Comparison of ENCODE assay signal across 1 cellular context in the genomic region with DNA sequence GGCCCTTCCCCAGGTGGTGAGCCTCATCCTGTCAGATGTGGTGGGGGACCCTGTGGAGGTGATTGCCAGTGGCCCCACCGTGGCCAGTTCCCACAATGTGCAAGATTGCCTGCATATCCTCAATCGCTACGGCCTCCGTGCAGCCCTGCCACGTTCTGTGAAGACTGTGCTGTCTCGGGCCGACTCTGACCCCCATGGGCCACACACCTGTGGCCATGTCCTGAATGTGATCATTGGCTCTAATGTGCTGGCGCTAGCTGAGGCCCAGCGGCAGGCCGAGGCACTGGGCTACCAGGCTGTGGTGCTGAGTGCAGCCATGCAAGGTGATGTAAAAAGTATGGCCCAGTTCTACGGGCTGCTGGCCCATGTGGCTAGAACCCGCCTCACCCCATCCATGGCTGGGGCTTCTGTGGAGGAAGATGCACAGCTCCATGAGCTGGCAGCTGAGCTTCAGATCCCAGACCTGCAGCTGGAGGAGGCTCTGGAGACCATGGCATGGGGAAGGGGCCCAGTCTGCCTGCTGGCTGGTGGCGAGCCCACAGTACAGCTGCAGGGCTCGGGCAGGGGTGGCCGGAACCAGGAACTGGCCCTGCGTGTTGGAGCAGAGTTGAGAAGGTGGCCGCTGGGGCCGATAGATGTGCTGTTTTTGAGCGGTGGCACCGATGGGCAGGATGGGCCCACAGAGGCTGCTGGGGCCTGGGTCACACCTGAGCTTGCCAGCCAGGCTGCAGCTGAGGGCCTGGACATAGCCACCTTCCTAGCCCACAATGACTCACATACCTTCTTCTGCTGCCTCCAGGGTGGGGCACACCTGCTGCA.
TF ChIP-seq lines count a peak whose summit lies in the region.

No MANE protein-coding gene starts in this region.

TF ChIP-seq in HepG2, 621 proteins besides CTCF, POLR2A, EP300 and RAD21:
- TF ChIP-seq, protein P1, sequence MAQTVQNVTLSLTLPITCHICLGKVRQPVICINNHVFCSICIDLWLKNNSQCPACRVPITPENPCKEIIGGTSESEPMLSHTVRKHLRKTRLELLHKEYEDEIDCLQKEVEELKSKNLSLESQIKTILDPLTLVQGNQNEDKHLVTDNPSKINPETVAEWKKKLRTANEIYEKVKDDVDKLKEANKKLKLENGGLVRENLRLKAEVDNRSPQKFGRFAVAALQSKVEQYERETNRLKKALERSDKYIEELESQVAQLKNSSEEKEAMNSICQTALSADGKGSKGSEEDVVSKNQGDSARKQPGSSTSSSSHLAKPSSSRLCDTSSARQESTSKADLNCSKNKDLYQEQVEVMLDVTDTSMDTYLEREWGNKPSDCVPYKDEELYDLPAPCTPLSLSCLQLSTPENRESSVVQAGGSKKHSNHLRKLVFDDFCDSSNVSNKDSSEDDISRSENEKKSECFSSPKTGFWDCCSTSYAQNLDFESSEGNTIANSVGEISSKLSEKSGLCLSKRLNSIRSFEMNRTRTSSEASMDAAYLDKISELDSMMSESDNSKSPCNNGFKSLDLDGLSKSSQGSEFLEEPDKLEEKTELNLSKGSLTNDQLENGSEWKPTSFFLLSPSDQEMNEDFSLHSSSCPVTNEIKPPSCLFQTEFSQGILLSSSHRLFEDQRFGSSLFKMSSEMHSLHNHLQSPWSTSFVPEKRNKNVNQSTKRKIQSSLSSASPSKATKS (CRISPR knock-in tag; IDR thresholded peaks at IDR 0.05), result no peak
- peak; percentile 83 for TF ChIP-seq AGO2 (optimal IDR thresholded peaks at IDR 0.05; ENCODE audit: low read depth, low read length)
- TF ChIP-seq ZNF207 (IDR thresholded peaks at IDR 0.05; ENCODE audit: borderline replicate concordance), result no peak
- no peak for TF ChIP-seq ARHGAP35 (CRISPR knock-in tag; IDR thresholded peaks at IDR 0.05; ENCODE audit: borderline replicate concordance)
- no peak for TF ChIP-seq ZNF619 (CRISPR knock-in tag; IDR thresholded peaks at IDR 0.05)
- TF ChIP-seq HNRNPL (IDR thresholded peaks at IDR 0.05; ENCODE audit: low read depth, low read length), result 0 out of 2 replicates have a peak, but pooled peaks have one; percentile 31
- no peak for TF ChIP-seq AHR (CRISPR knock-in tag; IDR thresholded peaks at IDR 0.05)
- no peak for TF ChIP-seq FOXA1 (IDR thresholded peaks at IDR 0.05)
- TF ChIP-seq FOXA1 (CRISPR knock-in tag; IDR thresholded peaks at IDR 0.05), result no peak
- TF ChIP-seq, protein P2, sequence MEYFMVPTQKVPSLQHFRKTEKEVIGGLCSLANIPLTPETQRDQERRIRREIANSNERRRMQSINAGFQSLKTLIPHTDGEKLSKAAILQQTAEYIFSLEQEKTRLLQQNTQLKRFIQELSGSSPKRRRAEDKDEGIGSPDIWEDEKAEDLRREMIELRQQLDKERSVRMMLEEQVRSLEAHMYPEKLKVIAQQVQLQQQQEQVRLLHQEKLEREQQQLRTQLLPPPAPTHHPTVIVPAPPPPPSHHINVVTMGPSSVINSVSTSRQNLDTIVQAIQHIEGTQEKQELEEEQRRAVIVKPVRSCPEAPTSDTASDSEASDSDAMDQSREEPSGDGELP (IDR thresholded peaks at IDR 0.05; ENCODE audit: borderline replicate concordance, low read depth), result no peak
- TF ChIP-seq ZKSCAN1 (IDR thresholded peaks at IDR 0.05; ENCODE audit: low read length), result no peak
- TF ChIP-seq, protein P3, sequence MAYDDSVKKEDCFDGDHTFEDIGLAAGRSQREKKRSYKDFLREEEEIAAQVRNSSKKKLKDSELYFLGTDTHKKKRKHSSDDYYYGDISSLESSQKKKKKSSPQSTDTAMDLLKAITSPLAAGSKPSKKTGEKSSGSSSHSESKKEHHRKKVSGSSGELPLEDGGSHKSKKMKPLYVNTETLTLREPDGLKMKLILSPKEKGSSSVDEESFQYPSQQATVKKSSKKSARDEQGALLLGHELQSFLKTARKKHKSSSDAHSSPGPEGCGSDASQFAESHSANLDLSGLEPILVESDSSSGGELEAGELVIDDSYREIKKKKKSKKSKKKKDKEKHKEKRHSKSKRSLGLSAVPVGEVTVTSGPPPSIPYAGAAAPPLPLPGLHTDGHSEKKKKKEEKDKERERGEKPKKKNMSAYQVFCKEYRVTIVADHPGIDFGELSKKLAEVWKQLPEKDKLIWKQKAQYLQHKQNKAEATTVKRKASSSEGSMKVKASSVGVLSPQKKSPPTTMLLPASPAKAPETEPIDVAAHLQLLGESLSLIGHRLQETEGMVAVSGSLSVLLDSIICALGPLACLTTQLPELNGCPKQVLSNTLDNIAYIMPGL (CRISPR knock-in tag; IDR thresholded peaks at IDR 0.05; ENCODE audit: borderline replicate concordance in 1 of 2, low read depth in 1 of 2), result no peak
- no peak for TF ChIP-seq KMT2A (CRISPR knock-in tag; IDR thresholded peaks at IDR 0.05)
- peak; percentile 70 for TF ChIP-seq RBFOX2 (IDR thresholded peaks at IDR 0.05; ENCODE audit: low read depth, low read length)
- no peak for TF ChIP-seq ZNF274 (CRISPR knock-in tag; IDR thresholded peaks at IDR 0.05)
- TF ChIP-seq NFKBIZ (CRISPR knock-in tag; IDR thresholded peaks at IDR 0.05), result no peak
- TF ChIP-seq ZNF570 (CRISPR knock-in tag; IDR thresholded peaks at IDR 0.05; ENCODE audit: borderline replicate concordance), result no peak
